In genomic region chr22:30591191-30591587, GRCh38 we compare ENCODE assay signal across 8 cellular contexts. TPM values are rescaled to one million over a fixed set of nuclear protein-coding genes. Genes with fewer than 3 reads are reported as not detected.
DNase-seq lines count a peak whose midpoint lies in the region; ATAC-seq and TF ChIP-seq lines count a peak whose summit lies in the region.

No MANE protein-coding gene starts in this region.

- H3K27ac ChIP-seq in right atrium auricular region (peak overlapping the region in 1 of 2 donors; percentile 82), liver (ENCODE audit: low read depth in 1 of 2, low read length in 2 of 2) (peak overlapping the region; percentile 77 to 89)

- H3K4me1 ChIP-seq in right atrium auricular region (peaks cover 0 to 21% of the 10 kb centered on the region in 2 donors), liver (ENCODE audit: control insufficient read depth in 4 of 4, insufficient read depth in 4 of 4, low read length in 3 of 4) (peaks cover 0 to 18% (median 12%) of the 10 kb centered on the region in 4 donors)

- ATAC-seq in left cardiac atrium (no peak), GM18873 (IDR thresholded peaks at IDR 0.05; ENCODE audit: low FRiP score, unreplicated experiment) (no peak)

- no peak for DNase-seq in right atrium auricular region (ENCODE audit: low spot score)
- DNase-seq in left cardiac atrium: no peak
- DNase-seq in astrocyte of the cerebellum (ENCODE audit: low read depth): no peak
- DNase-seq in SKM-1 (lab: John Stamatoyannopoulos, UW; ENCODE audit: unreplicated experiment): no peak
- DNase-seq in NCI-H1436 treated with DMSO at 0.1 percent for 48 hours (lab: John Stamatoyannopoulos, UW): no peak
- no peak for DNase-seq in activated CD8-positive, alpha-beta memory T cell treated with anti-CD3 and anti-CD28 coated beads for 24 hours

- H3K4me3 ChIP-seq in right atrium auricular region (peak overlapping the region; percentile 76 to 84), astrocyte of the cerebellum (ENCODE audit: low read depth, low read length) (peak overlapping the region; percentile 87), liver (ENCODE audit: low read depth in 1 of 3, low read length in 3 of 3) (peak overlapping the region; percentile 83 to 98 (median 98))

- TF ChIP-seq CTCF in right atrium auricular region (IDR thresholded peaks at IDR 0.05) (no peak), astrocyte of the cerebellum (IDR thresholded peaks at IDR 0.05; ENCODE audit: low read depth, low read length, missing control alignments) (no peak), liver (IDR thresholded peaks at IDR 0.05; ENCODE audit: low read depth, low read length, missing input control) (no peak)

- H3K9me3 ChIP-seq in right atrium auricular region (no peaks in the 10 kb centered on the region), liver (ENCODE audit: control insufficient read depth in 4 of 4, low read length in 3 of 4) (no peaks in the 10 kb centered on the region)

- TF ChIP-seq RAD21 in liver (IDR thresholded peaks at IDR 0.05): no peak

- 8% methylated on average over 14 of the region's 14 CpGs for WGBS in liver

- intact Hi-C loops in left cardiac atrium (cut with DNase I): no loop called here

- peak overlapping the region; percentile 92 to 97 for H3K9ac ChIP-seq in liver (ENCODE audit: low read depth in 1 of 2, low read length in 2 of 2)

- no peaks in the 10 kb centered on the region for H3K27me3 ChIP-seq in right atrium auricular region
- H3K27me3 ChIP-seq in liver (ENCODE audit: control insufficient read depth in 4 of 4, insufficient read depth in 4 of 4, low read length in 3 of 4): no peaks in the 10 kb centered on the region

- H3K36me3 ChIP-seq in right atrium auricular region (peaks cover 29% of the 10 kb centered on the region), liver (ENCODE audit: control insufficient read depth in 4 of 4, insufficient read depth in 3 of 4, low read depth in 1 of 4, low read length in 3 of 4) (peaks cover 11 to 29% (median 27%) of the 10 kb centered on the region in 4 donors)

- in situ Hi-C loops in astrocyte of the cerebellum (cut with HindIII; ENCODE audit: low sequenced_read_pairs): no loop called here

TF ChIP-seq in liver, 16 proteins besides CTCF, POLR2A, EP300 and RAD21:
- TF ChIP-seq NR2F2 (IDR thresholded peaks at IDR 0.05) (no peak), MAX (IDR thresholded peaks at IDR 0.05) (no peak), ATF3 (IDR thresholded peaks at IDR 0.05) (no peak), FOXA2 (IDR thresholded peaks at IDR 0.05) (no peak), FOXA1 (IDR thresholded peaks at IDR 0.05) (no peak), HNF4G (IDR thresholded peaks at IDR 0.05) (no peak), JUND (IDR thresholded peaks at IDR 0.05) (no peak)

RNA-seq across cellular contexts. Expression of gene PES1, which starts 0.5 kb away (rescaled TPM):
- total RNA-seq in right atrium auricular region: 10 to 100 TPM; 13.2 to 33.5 TPM
- 10 to 100 TPM; 23.0 to 38.9 TPM for total RNA-seq in left cardiac atrium
- total RNA-seq in liver: 10 to 100 TPM; 22.0 to 22.6 TPM
- 10 to 100 TPM; 20.0 to 33.1 TPM for polyA plus RNA-seq in liver

RNA-seq across cellular contexts. Expression of gene TCN2, which starts 15.8 kb away (rescaled TPM):
- total RNA-seq in right atrium auricular region: 10 to 100 TPM; 28.7 to 38.2 TPM
- total RNA-seq in left cardiac atrium: 10 to 100 TPM; 20.9 to 21.3 TPM
- 10 to 100 TPM in 1 of 2 donors, 1 to 10 TPM in 1; 6.7 to 12.4 TPM for total RNA-seq in liver
- 10 to 100 TPM; 13.6 to 14.1 TPM for polyA plus RNA-seq in liver

RNA-seq across cellular contexts. Expression of gene GAL3ST1, which starts 16.7 kb away (rescaled TPM):
- 1 to 10 TPM in 1 of 2 donors, under 1 TPM in 1; 0.33 to 1.7 TPM for total RNA-seq in right atrium auricular region
- under 1 TPM; 0.29 to 0.39 TPM for total RNA-seq in left cardiac atrium
- 10 to 100 TPM in 1 of 2 donors, 1 to 10 TPM in 1; 1.0 to 19.4 TPM for total RNA-seq in liver
- polyA plus RNA-seq in liver: 1 to 10 TPM; 1.4 to 1.7 TPM

RNA-seq across cellular contexts. Expression of gene SLC35E4, which starts 44.4 kb away (rescaled TPM):
- total RNA-seq in right atrium auricular region: 1 to 10 TPM; 4.0 to 9.1 TPM
- 1 to 10 TPM; 2.3 to 5.3 TPM for total RNA-seq in left cardiac atrium
- total RNA-seq in liver: 1 to 10 TPM in 1 of 2 donors, under 1 TPM in 1; 0.19 to 1.2 TPM
- under 1 TPM; 0.14 to 0.42 TPM for polyA plus RNA-seq in liver

RNA-seq across cellular contexts. Expression of gene SEC14L6, which starts 44.6 kb away (rescaled TPM):
- total RNA-seq in right atrium auricular region: 1 to 10 TPM in 1 of 2 donors, under 1 TPM in 1; 0.11 to 1.1 TPM
- under 1 TPM; 0.08 to 0.56 TPM for total RNA-seq in left cardiac atrium
- total RNA-seq in liver: under 1 TPM; 0.25 to 0.70 TPM
- polyA plus RNA-seq in liver: under 1 TPM; 0.18 to 0.31 TPM
